ENCODE assay signal across 8 cellular contexts in genomic region chr18:70195852-70196434, GRCh38. TPM values are rescaled to one million over a fixed set of nuclear protein-coding genes. Genes with fewer than 3 reads are reported as not detected.
DNase-seq lines count a peak whose midpoint lies in the region; ATAC-seq, FAIRE-seq and TF ChIP-seq lines count a peak whose summit lies in the region.

No MANE protein-coding gene starts in this region.

- no peak overlapping the region for H2AFZ ChIP-seq in keratinocyte (ENCODE audit: control insufficient read depth, low read length)

- H3K9me3 ChIP-seq in breast epithelium (no peaks in the 10 kb centered on the region), keratinocyte (ENCODE audit: control insufficient read depth, low read depth, low read length) (no peaks in the 10 kb centered on the region), tibial artery (no peaks in the 10 kb centered on the region)

- H3K4me1 ChIP-seq in breast epithelium (no peaks in the 10 kb centered on the region), keratinocyte (ENCODE audit: control insufficient read depth, extremely low read depth, insufficient read depth, low read length) (no peaks in the 10 kb centered on the region), tibial artery (no peaks in the 10 kb centered on the region)

- no peaks in the 10 kb centered on the region for H4K20me1 ChIP-seq in keratinocyte (ENCODE audit: control insufficient read depth, extremely low read depth, insufficient read depth, low read length)

- H3K4me2 ChIP-seq in keratinocyte (ENCODE audit: control insufficient read depth, extremely low read depth, insufficient read depth, low read depth, low read length) = no peak overlapping the region

- no peak for ATAC-seq in HG02884 (IDR thresholded peaks at IDR 0.05; ENCODE audit: unreplicated experiment)

- H3K27ac Mint-ChIP-seq in HFFc6 = no peak overlapping the region

- peak; percentile 86 for FAIRE-seq in keratinocyte (lab: Jason Lieb, UNC)

- H3K4me3 ChIP-seq in breast epithelium = no peak overlapping the region
- H3K4me3 ChIP-seq in keratinocyte (ENCODE audit: control insufficient read depth in 2 of 3, extremely low read depth in 1 of 3, insufficient read depth in 2 of 3, low read depth in 1 of 3, low read length in 3 of 3) = no peak overlapping the region
- no peak overlapping the region for H3K4me3 ChIP-seq in tibial artery

- no peaks in the 10 kb centered on the region for H3K9me3 Mint-ChIP-seq in HFFc6

- no peaks in the 10 kb centered on the region for H3K9me1 ChIP-seq in keratinocyte (ENCODE audit: control insufficient read depth, extremely low read depth, insufficient read depth, low read length)

- peak; percentile 64 for DNase-seq in DMS 273 (lab: John Stamatoyannopoulos, UW; ENCODE audit: unreplicated experiment)
- no peak for DNase-seq in DMS 273 treated with DMSO at 0.1 percent for 48 hours (lab: John Stamatoyannopoulos, UW)
- DNase-seq in HFFc6 = peak; percentile 61
- DNase-seq in NCI-H526 treated with DMSO at 0.1 percent for 48 hours (lab: John Stamatoyannopoulos, UW) = peak; percentile 2
- DNase-seq in breast epithelium (ENCODE audit: low spot score in 2 of 2) = no peak
- peak; percentile 17 for DNase-seq in keratinocyte (ENCODE audit: low read depth, low spot score)
- DNase-seq in tibial artery = no peak

- H3K36me3 Mint-ChIP-seq in HFFc6 (ENCODE audit: low read depth) = peaks cover 7% of the 10 kb centered on the region; the same call in 1 of the 2 replicates

- peak; percentile 91 for TF ChIP-seq CTCF in HFFc6 (IDR thresholded peaks at IDR 0.05)
- TF ChIP-seq CTCF in breast epithelium (IDR thresholded peaks at IDR 0.05) = peak in 2 of 3 donors; percentile 69 to 73
- TF ChIP-seq CTCF in keratinocyte (optimal IDR thresholded peaks at IDR 0.05 in 1 of 3, IDR thresholded peaks at IDR 0.05 in 1 of 3, conservative IDR thresholded peaks at IDR 0.05 in 1 of 3; ENCODE audit: extremely low read depth in 1 of 3, insufficient read depth in 2 of 3, low read length in 3 of 3) = peak; percentile 61 to 72 (median 70)
- peak; percentile 71 for TF ChIP-seq CTCF in tibial artery (IDR thresholded peaks at IDR 0.05)

- TF ChIP-seq POLR2A in breast epithelium (IDR thresholded peaks at IDR 0.05) = no peak

- H3K4me1 Mint-ChIP-seq in HFFc6 (ENCODE audit: low read depth) = peaks cover 6% of the 10 kb centered on the region; the same call in 1 of the 2 replicates

- no peaks in the 10 kb centered on the region for H3K79me2 ChIP-seq in keratinocyte (ENCODE audit: control insufficient read depth, insufficient read depth, low read length)

- dilution Hi-C loops in keratinocyte (cut with MboI; ENCODE audit: extremely low pct_ligation_motif_present, low sequenced_read_pairs) = no loop called here

- no peak overlapping the region for H3K27ac ChIP-seq in breast epithelium
- no peak overlapping the region for H3K27ac ChIP-seq in keratinocyte (ENCODE audit: control insufficient read depth, insufficient read depth, low read length)
- no peak overlapping the region for H3K27ac ChIP-seq in tibial artery

- H3K36me3 ChIP-seq in breast epithelium = peaks cover 5% of the 10 kb centered on the region
- peaks cover under 1 to 4% of the 10 kb centered on the region in 2 experiments for H3K36me3 ChIP-seq in keratinocyte (ENCODE audit: control insufficient read depth in 2 of 2, extremely low read depth in 1 of 2, insufficient read depth in 2 of 2, low read length in 2 of 2)
- H3K36me3 ChIP-seq in tibial artery = peaks cover 10 to 88% (median 32%) of the 10 kb centered on the region in 3 donors

- H3K9ac ChIP-seq in keratinocyte (ENCODE audit: control insufficient read depth, extremely low read depth, insufficient read depth, low read length) = no peak overlapping the region

- intact Hi-C loops in breast epithelium (cut with DNase I; ENCODE audit: low total_unique reads) (no loop called here), tibial artery (cut with DNase I; ENCODE audit: low total_unique reads) (no loop called here)

- no peaks in the 10 kb centered on the region for H3K27me3 Mint-ChIP-seq in HFFc6 (ENCODE audit: insufficient read depth)

- no peak overlapping the region for H3K4me3 Mint-ChIP-seq in HFFc6

- H3K27me3 ChIP-seq in breast epithelium = no peaks in the 10 kb centered on the region
- no peaks in the 10 kb centered on the region for H3K27me3 ChIP-seq in keratinocyte (ENCODE audit: control insufficient read depth, extremely low read depth, insufficient read depth, low read length)
- no peaks in the 10 kb centered on the region for H3K27me3 ChIP-seq in tibial artery

RNA-seq across cellular contexts. Expression of gene RTTN, which starts 9.5 kb away (rescaled TPM):
- total RNA-seq in HFFc6 (2021; fragmentation: NEBNext Ultra II Directional; extraction: Animal tissue kit (Norgen Biotek cat#: 25700)) = 10 to 100 TPM in 4 of 6 experiments, 1 to 10 TPM in 2; 7.7 to 15.9 (median 11.7) TPM
- 10 to 100 TPM; 14.7 to 35.0 (median 29.8) TPM for total RNA-seq in breast epithelium
- 41.8 to 77.3 TPM (median 49.8 TPM) in 3 replicates for polyA plus RNA-seq in keratinocyte
- 32.0 TPM for polyA plus RNA-seq in keratinocyte (2011; ENCODE audit: low read depth)
- 26.6 and 61.1 TPM in 2 replicates for polyA plus RNA-seq in keratinocyte (2011; cell fraction: cytosol; rRNA removed)
- 64.2 and 72.3 TPM in 2 replicates for polyA plus RNA-seq in keratinocyte (2011; cell fraction: nucleus; rRNA removed)
- polyA plus RNA-seq in keratinocyte (2012; ENCODE audit: low replicate concordance) = 17.3 and 27.5 TPM in 2 replicates
- polyA minus RNA-seq in keratinocyte = 23.5 to 81.4 TPM (median 34.6 TPM) in 3 replicates
- polyA minus RNA-seq in keratinocyte (2011; cell fraction: cytosol; rRNA and poly(A)+ RNA removed) = 13.6 TPM
- polyA minus RNA-seq in keratinocyte (2011; cell fraction: nucleus; rRNA and poly(A)+ RNA removed) = 65.8 and 119 TPM in 2 replicates

Comparison
In these comparisons a context has a peak if more than half of its experiments do, and no peak if none do; other contexts are left out.
1. DNase-seq: peak in DMS 273 (single experiment), HFFc6 (single experiment), NCI-H526 treated with DMSO at 0.1 percent for 48 hours (single experiment) and keratinocyte (single experiment); none in DMS 273 treated with DMSO at 0.1 percent for 48 hours (single experiment), breast epithelium (0 of 2) and tibial artery (0 of 2).
2. Peak in every context shown above with its lines, with median percentiles within 50 percentile points of each other: CTCF ChIP-seq.